1 cellular context compared by ENCODE assay signal in the genomic region with DNA sequence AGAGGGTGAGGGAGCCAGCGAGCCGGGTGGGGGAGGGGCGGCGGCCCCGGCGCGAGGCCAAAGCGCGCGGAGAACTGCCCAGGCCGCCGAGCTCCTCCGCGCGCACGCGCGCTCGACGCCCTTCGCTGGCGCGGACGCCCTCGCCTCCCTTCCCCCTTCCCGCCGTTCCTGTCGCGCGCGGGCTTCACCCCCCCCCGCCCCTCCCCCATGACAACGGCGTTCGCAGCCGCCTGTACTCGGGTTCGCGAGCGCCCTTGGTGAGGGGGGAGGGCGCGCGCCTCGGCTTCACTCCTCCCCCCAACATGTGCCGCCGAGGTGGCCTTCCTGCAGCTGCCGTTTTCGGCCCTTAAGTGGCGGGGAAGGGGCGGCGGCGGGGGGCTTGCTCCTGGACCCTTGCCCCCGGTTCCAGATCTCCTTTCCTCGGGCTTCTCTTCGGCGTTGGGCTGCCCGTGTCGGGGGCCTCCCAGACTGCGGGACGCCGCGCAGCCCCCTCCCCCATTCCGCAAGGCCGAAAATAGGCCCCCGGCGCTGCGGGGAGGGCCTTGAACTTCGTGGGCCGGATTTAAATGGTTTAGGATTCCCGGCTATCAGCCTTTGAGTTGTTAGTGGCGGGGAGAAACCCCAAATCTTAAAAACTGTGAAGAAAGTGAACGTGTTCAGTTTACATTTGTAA.
TF ChIP-seq lines count a peak whose summit lies in the region.

No MANE protein-coding gene starts in this region.

TF ChIP-seq in A549, 52 proteins besides CTCF, POLR2A, EP300 and RAD21 (continued from another document):
- no peak for TF ChIP-seq KDM5A (IDR thresholded peaks at IDR 0.05)
- no peak for TF ChIP-seq GATA3 (IDR thresholded peaks at IDR 0.05; ENCODE audit: borderline replicate concordance)
- peak; percentile 16; the same call in 1 of the 3 replicates for TF ChIP-seq SMC3 (IDR thresholded peaks at IDR 0.05)
- TF ChIP-seq TFCP2L1 (CRISPR knock-in tag; IDR thresholded peaks at IDR 0.05), result no peak
- TF ChIP-seq CBX8 (IDR thresholded peaks at IDR 0.05), result no peak
- no peak for TF ChIP-seq HOXB13 (CRISPR knock-in tag; IDR thresholded peaks at IDR 0.05; ENCODE audit: low read depth)
- TF ChIP-seq NFE2L2 (conservative IDR thresholded peaks at IDR 0.05; ENCODE audit: low read length), result no peak
- TF ChIP-seq JUN (IDR thresholded peaks at IDR 0.05), result peak in 1 of 2 experiments; percentile 70; a peak in 2 of 5 replicates
- TF ChIP-seq, protein P1, sequence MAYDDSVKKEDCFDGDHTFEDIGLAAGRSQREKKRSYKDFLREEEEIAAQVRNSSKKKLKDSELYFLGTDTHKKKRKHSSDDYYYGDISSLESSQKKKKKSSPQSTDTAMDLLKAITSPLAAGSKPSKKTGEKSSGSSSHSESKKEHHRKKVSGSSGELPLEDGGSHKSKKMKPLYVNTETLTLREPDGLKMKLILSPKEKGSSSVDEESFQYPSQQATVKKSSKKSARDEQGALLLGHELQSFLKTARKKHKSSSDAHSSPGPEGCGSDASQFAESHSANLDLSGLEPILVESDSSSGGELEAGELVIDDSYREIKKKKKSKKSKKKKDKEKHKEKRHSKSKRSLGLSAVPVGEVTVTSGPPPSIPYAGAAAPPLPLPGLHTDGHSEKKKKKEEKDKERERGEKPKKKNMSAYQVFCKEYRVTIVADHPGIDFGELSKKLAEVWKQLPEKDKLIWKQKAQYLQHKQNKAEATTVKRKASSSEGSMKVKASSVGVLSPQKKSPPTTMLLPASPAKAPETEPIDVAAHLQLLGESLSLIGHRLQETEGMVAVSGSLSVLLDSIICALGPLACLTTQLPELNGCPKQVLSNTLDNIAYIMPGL (CRISPR knock-in tag; IDR thresholded peaks at IDR 0.05; ENCODE audit: borderline replicate concordance), result no peak
- TF ChIP-seq CHD4 (IDR thresholded peaks at IDR 0.05; ENCODE audit: borderline replicate concordance), result no peak
- no peak for TF ChIP-seq EHF (CRISPR knock-in tag; IDR thresholded peaks at IDR 0.05)
- TF ChIP-seq, protein P2, sequence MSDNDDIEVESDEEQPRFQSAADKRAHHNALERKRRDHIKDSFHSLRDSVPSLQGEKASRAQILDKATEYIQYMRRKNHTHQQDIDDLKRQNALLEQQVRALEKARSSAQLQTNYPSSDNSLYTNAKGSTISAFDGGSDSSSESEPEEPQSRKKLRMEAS (IDR thresholded peaks at IDR 0.05), result peak; percentile 92
- TF ChIP-seq HOXA7 (CRISPR knock-in tag; IDR thresholded peaks at IDR 0.05), result no peak
- no peak for TF ChIP-seq FOSL2 (IDR thresholded peaks at IDR 0.05)
- 0 out of 2 replicates have a peak, but pooled peaks have one; percentile 1 for TF ChIP-seq FOSL2 (CRISPR knock-in tag; IDR thresholded peaks at IDR 0.05)
- 0 out of 2 replicates have a peak, but pooled peaks have one; percentile 40 for TF ChIP-seq HDAC2 (IDR thresholded peaks at IDR 0.05)
- TF ChIP-seq, protein P3, sequence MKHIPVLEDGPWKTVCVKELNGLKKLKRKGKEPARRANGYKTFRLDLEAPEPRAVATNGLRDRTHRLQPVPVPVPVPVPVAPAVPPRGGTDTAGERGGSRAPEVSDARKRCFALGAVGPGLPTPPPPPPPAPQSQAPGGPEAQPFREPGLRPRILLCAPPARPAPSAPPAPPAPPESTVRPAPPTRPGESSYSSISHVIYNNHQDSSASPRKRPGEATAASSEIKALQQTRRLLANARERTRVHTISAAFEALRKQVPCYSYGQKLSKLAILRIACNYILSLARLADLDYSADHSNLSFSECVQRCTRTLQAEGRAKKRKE (CRISPR knock-in tag; IDR thresholded peaks at IDR 0.05; ENCODE audit: low read depth), result 0 out of 2 replicates have a peak, but pooled peaks have one; percentile 48
- TF ChIP-seq RCOR1 (IDR thresholded peaks at IDR 0.05; ENCODE audit: low read depth, low read length), result no peak
- no peak for TF ChIP-seq KDM1A (IDR thresholded peaks at IDR 0.05; ENCODE audit: low read depth)
- no peak for TF ChIP-seq BHLHE40 (IDR thresholded peaks at IDR 0.05; ENCODE audit: low read depth, low read length)
- TF ChIP-seq CBX2 (IDR thresholded peaks at IDR 0.05; ENCODE audit: borderline replicate concordance, low read depth), result no peak
- no peak for TF ChIP-seq MAFK (IDR thresholded peaks at IDR 0.05; ENCODE audit: partially characterized antibody)
- TF ChIP-seq RNF2 (IDR thresholded peaks at IDR 0.05; ENCODE audit: borderline replicate concordance, low read depth), result no peak
- TF ChIP-seq, protein P4, sequence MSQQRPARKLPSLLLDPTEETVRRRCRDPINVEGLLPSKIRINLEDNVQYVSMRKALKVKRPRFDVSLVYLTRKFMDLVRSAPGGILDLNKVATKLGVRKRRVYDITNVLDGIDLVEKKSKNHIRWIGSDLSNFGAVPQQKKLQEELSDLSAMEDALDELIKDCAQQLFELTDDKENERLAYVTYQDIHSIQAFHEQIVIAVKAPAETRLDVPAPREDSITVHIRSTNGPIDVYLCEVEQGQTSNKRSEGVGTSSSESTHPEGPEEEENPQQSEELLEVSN (IDR thresholded peaks at IDR 0.05; ENCODE audit: borderline replicate concordance, low read depth), result 0 out of 2 replicates have a peak, but pooled peaks have one; percentile 37
- peak; percentile 92; the same call in 1 of the 2 replicates for TF ChIP-seq MYC (IDR thresholded peaks at IDR 0.05; ENCODE audit: borderline replicate concordance, low read length)
- no peak for TF ChIP-seq TP53 (CRISPR knock-in tag; IDR thresholded peaks at IDR 0.05)
- TF ChIP-seq FOXS1 (CRISPR knock-in tag; IDR thresholded peaks at IDR 0.05), result no peak
- no peak for TF ChIP-seq ZC3H11A (IDR thresholded peaks at IDR 0.05)
- TF ChIP-seq ESRRA (IDR thresholded peaks at IDR 0.05; ENCODE audit: borderline replicate concordance, low read length), result no peak
- TF ChIP-seq HOXB5 (CRISPR knock-in tag; IDR thresholded peaks at IDR 0.05), result peak; percentile 58; the same call in 1 of the 2 replicates
- TF ChIP-seq RFX5 (IDR thresholded peaks at IDR 0.05), result no peak
- TF ChIP-seq, protein P5, sequence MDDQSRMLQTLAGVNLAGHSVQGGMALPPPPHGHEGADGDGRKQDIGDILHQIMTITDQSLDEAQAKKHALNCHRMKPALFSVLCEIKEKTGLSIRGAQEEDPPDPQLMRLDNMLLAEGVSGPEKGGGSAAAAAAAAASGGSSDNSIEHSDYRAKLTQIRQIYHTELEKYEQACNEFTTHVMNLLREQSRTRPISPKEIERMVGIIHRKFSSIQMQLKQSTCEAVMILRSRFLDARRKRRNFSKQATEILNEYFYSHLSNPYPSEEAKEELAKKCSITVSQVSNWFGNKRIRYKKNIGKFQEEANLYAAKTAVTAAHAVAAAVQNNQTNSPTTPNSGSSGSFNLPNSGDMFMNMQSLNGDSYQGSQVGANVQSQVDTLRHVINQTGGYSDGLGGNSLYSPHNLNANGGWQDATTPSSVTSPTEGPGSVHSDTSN (IDR thresholded peaks at IDR 0.05), result no peak
TF ChIP-seq in A549: peak in this region for 9.
